8 cellular contexts compared by ENCODE assay signal in the genomic region with DNA sequence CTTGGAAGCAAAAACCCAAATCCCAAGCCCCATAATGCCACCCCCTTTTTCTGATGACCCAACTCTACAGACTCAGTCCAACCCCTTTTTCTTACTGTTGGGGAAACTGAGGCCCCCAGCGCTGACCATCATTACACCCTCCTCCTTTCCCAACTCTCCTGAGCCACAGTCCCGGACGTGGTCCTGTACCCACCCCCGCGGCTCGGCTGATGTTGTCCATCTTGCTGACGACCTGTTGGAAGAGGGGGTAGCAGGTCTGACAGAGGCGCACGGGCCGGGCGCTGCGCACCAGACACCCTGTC. TPM values are rescaled to one million over a fixed set of nuclear protein-coding genes. Genes with fewer than 3 reads are reported as not detected.
DNase-seq lines count a peak whose midpoint lies in the region; ATAC-seq and TF ChIP-seq lines count a peak whose summit lies in the region.

No MANE protein-coding gene starts in this region.

- H3K27me3 ChIP-seq in IMR-90 (ENCODE audit: control insufficient read depth, insufficient read depth, low read length) (no peaks in the 10 kb centered on the region), uterus (no peaks in the 10 kb centered on the region)

- DNase-seq in AG09309 (ENCODE audit: low read depth) (no peak), IMR-90 (peak; percentile 31), uterus (no peak), OCI-M1 (lab: John Stamatoyannopoulos, UW) (no peak), DMS79 treated with DMSO at 0.1 percent for 48 hours (lab: John Stamatoyannopoulos, UW) (no peak)
- no peak for DNase-seq in central memory CD8-positive, alpha-beta T cell (ENCODE audit: low spot score in 2 of 2)

- intact Hi-C loops in IMR-90 (cut with micrococcal nuclease) (loop anchor here (2.0 kb wide), 1 partner anchor 187 kb away; a partner anchor contains a TSS), uterus (cut with DNase I; ENCODE audit: low total_unique reads) (no loop called here)

- H3K36me3 ChIP-seq in IMR-90 (ENCODE audit: control insufficient read depth, insufficient read depth, low read length) (no peaks in the 10 kb centered on the region), mesodermal cell (ENCODE audit: control insufficient read depth, insufficient read depth, low read length) (no peaks in the 10 kb centered on the region), uterus (no peaks in the 10 kb centered on the region)

- peak overlapping the region; percentile 88 for H2AK9ac ChIP-seq in IMR-90 (replicated peaks; ENCODE audit: low read depth, low read length, poor library complexity)

- no peak overlapping the region for H2BK5ac ChIP-seq in IMR-90 (ENCODE audit: low read depth, low read length, poor library complexity, severe bottlenecking)

- CTCF ChIA-PET in IMR-90 (lab: Yijun Ruan, JAX), result no interaction called here

- peaks cover 17 to 24% of the 10 kb centered on the region in 2 experiments for H3K79me1 ChIP-seq in IMR-90 (ENCODE audit: low read depth in 1 of 2, low read length in 2 of 2)

- H3K27ac Mint-ChIP-seq in central memory CD8-positive, alpha-beta T cell (ENCODE audit: low read depth), result peak overlapping the region; percentile 53

- H3K36me3 Mint-ChIP-seq in central memory CD8-positive, alpha-beta T cell (ENCODE audit: insufficient read depth), result peaks cover 5% of the 10 kb centered on the region

- peak overlapping the region; percentile 60 for H3K4ac ChIP-seq in IMR-90 (ENCODE audit: low read depth, low read length)

- H3K9me3 Mint-ChIP-seq in central memory CD8-positive, alpha-beta T cell, result no peaks in the 10 kb centered on the region

- H3K4me1 ChIP-seq in IMR-90 (ENCODE audit: control insufficient read depth, insufficient read depth, low read length) (peaks cover 2% of the 10 kb centered on the region; the same call in 1 of the 2 replicates), mesodermal cell (ENCODE audit: control insufficient read depth, insufficient read depth, low read length, poor library complexity, severe bottlenecking) (peaks cover 2% of the 10 kb centered on the region), uterus (peaks cover 0 to 5% of the 10 kb centered on the region in 2 donors)

- no peaks in the 10 kb centered on the region for H4K20me1 ChIP-seq in IMR-90 (ENCODE audit: insufficient read depth, low read length)

- no peak overlapping the region for H4K91ac ChIP-seq in IMR-90 (ENCODE audit: insufficient read depth, low read depth, low read length)

- no peak overlapping the region for H3K18ac ChIP-seq in IMR-90 (ENCODE audit: low read depth, low read length)

- peak overlapping the region; percentile 88 for H3K9ac ChIP-seq in IMR-90 (ENCODE audit: low read depth, low read length)

- no peak overlapping the region for H2BK15ac ChIP-seq in IMR-90 (ENCODE audit: low read depth, low read length)

- POLR2A ChIA-PET in IMR-90 (lab: Charles Lee; ENCODE audit: unreplicated experiment), result interaction anchor here (1.1 kb wide), 1 partner anchor 56 kb away, joined by 18 read pairs; no protein-coding TSS in a partner anchor

- peaks cover 19% of the 10 kb centered on the region for H3K4me1 Mint-ChIP-seq in central memory CD8-positive, alpha-beta T cell

- peak overlapping the region; percentile 45; the same call in 1 of the 2 replicates for H3K27ac ChIP-seq in IMR-90 (ENCODE audit: insufficient read depth, low read length)
- no peak overlapping the region for H3K27ac ChIP-seq in mesodermal cell (ENCODE audit: low read depth, low read length, severe bottlenecking)
- H3K27ac ChIP-seq in uterus, result peak overlapping the region; percentile 84 to 88

- no peak overlapping the region for H4K5ac ChIP-seq in IMR-90 (ENCODE audit: low read depth, low read length)

- H3K4me3 Mint-ChIP-seq in central memory CD8-positive, alpha-beta T cell, result peak overlapping the region; percentile 81

- TF ChIP-seq CTCF in AG09309 (IDR thresholded peaks at IDR 0.05; ENCODE audit: control insufficient read depth, insufficient read depth, low read depth, low read length, missing control alignments) (no peak), IMR-90 (conservative IDR thresholded peaks at IDR 0.05; ENCODE audit: low read depth, low read length) (no peak), uterus (IDR thresholded peaks at IDR 0.05) (no peak)

- no CpG with 5 or more reads among the region's 12 CpGs for WGBS in IMR-90 (ENCODE audit: extremely low coverage in 2 of 2, insufficient read length in 1 of 2), 2 experiments
- WGBS in mesodermal cell (ENCODE audit: insufficient coverage in 2 of 2), 2 experiments, result 10% methylated on average over 7 of the region's 12 CpGs; no CpG with 5 or more reads in 1 of the 2 experiments

- no peaks in the 10 kb centered on the region for H3K9me3 ChIP-seq in IMR-90 (ENCODE audit: control insufficient read depth, insufficient read depth, low read length)
- no peaks in the 10 kb centered on the region for H3K9me3 ChIP-seq in mesodermal cell (ENCODE audit: control insufficient read depth, low read length)
- no peaks in the 10 kb centered on the region for H3K9me3 ChIP-seq in uterus

- no peak overlapping the region for H2BK120ac ChIP-seq in IMR-90 (ENCODE audit: low read depth, low read length)

- H3K14ac ChIP-seq in IMR-90 (replicated peaks; ENCODE audit: low read depth, low read length), result peak overlapping the region; percentile 72; the same call in 1 of the 2 replicates

- in situ Hi-C loops in IMR-90 (cut with MboI; ENCODE audit: low sequenced_read_pairs), result no loop called here

- peak overlapping the region; percentile 62 to 98; a peak in 2 of 4 replicates for H4K8ac ChIP-seq in IMR-90 (ENCODE audit: low read depth in 2 of 2, low read length in 2 of 2)

- no peak overlapping the region for H2BK20ac ChIP-seq in IMR-90 (ENCODE audit: low read depth, low read length)

- peak overlapping the region; percentile 94 for H3K4me2 ChIP-seq in IMR-90 (ENCODE audit: low read depth, low read length)

- dilution Hi-C loops in IMR-90 (cut with HindIII; ENCODE audit: low sequenced_read_pairs, unreplicated experiment), result no loop called here

- TF ChIP-seq RAD21 in IMR-90 (IDR thresholded peaks at IDR 0.05; ENCODE audit: low read length), result no peak

- H3K4me3 ChIP-seq in AG09309 (ENCODE audit: control insufficient read depth, low read depth, low read length) (peak overlapping the region; percentile 86), IMR-90 (ENCODE audit: insufficient read depth, low read depth, low read length) (peak overlapping the region; percentile 93), mesodermal cell (ENCODE audit: extremely low read depth, insufficient read depth, low read length, poor library complexity, severe bottlenecking) (peak overlapping the region; percentile 79), uterus (peak overlapping the region; percentile 96 to 98)

- TF ChIP-seq POLR2A in IMR-90 (IDR thresholded peaks at IDR 0.05; ENCODE audit: low read depth, low read length) (no peak), uterus (IDR thresholded peaks at IDR 0.05) (no peak)

- H3K27me3 Mint-ChIP-seq in central memory CD8-positive, alpha-beta T cell, result peaks cover 10% of the 10 kb centered on the region

- no peaks in the 10 kb centered on the region; the same call in 1 of the 2 replicates for H3K9me1 ChIP-seq in IMR-90 (ENCODE audit: insufficient read depth, low read length)

- H3K56ac ChIP-seq in IMR-90 (ENCODE audit: extremely low read depth, insufficient read depth, low read length), result no peak overlapping the region; the same call in 1 of the 2 replicates

- no TSS peak for BruUV-seq in IMR-90 (replicated peaks; lab: Mats Ljungman, UMichigan)

- peak overlapping the region; percentile 80 for H3K23ac ChIP-seq in IMR-90 (ENCODE audit: low read depth, low read length)

- ATAC-seq in GM21360 (IDR thresholded peaks at IDR 0.05; ENCODE audit: unreplicated experiment) (peak; percentile 36), IMR-90 (ENCODE audit: low read depth) (peak; percentile 59; the same call in 1 of the 2 replicates)
- ATAC-seq in central memory CD8-positive, alpha-beta T cell (replicated peaks; ENCODE audit: extremely low read depth, poor library complexity, severe bottlenecking), result no peak

- peak overlapping the region; percentile 96 for H2AFZ ChIP-seq in IMR-90 (replicated peaks; ENCODE audit: low read length, poor library complexity)

- H2AK5ac ChIP-seq in IMR-90 (ENCODE audit: low read depth, low read length), result no peak overlapping the region

TF ChIP-seq in IMR-90, 13 proteins besides CTCF, POLR2A, EP300 and RAD21 (continues in another document):
- TF ChIP-seq, protein P1, sequence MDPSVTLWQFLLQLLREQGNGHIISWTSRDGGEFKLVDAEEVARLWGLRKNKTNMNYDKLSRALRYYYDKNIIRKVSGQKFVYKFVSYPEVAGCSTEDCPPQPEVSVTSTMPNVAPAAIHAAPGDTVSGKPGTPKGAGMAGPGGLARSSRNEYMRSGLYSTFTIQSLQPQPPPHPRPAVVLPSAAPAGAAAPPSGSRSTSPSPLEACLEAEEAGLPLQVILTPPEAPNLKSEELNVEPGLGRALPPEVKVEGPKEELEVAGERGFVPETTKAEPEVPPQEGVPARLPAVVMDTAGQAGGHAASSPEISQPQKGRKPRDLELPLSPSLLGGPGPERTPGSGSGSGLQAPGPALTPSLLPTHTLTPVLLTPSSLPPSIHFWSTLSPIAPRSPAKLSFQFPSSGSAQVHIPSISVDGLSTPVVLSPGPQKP (IDR thresholded peaks at IDR 0.05; ENCODE audit: borderline replicate concordance, low read depth, low read length), result no peak
- no peak for TF ChIP-seq MAZ (IDR thresholded peaks at IDR 0.05; ENCODE audit: borderline replicate concordance, low read depth, low read length)
- no peak for TF ChIP-seq SMC3 (IDR thresholded peaks at IDR 0.05; ENCODE audit: low read depth, low read length)
- TF ChIP-seq CHD1 (IDR thresholded peaks at IDR 0.05; ENCODE audit: low read depth, low read length), result no peak
- no peak for TF ChIP-seq MAFK (IDR thresholded peaks at IDR 0.05; ENCODE audit: low read depth, low read length)
- no peak for TF ChIP-seq NFE2L2 (IDR thresholded peaks at IDR 0.05; ENCODE audit: low read depth, low read length)
- TF ChIP-seq MXI1 (IDR thresholded peaks at IDR 0.05; ENCODE audit: borderline replicate concordance, low read depth, low read length), result peak; percentile 53; the same call in 1 of the 2 replicates
- TF ChIP-seq, protein P2, sequence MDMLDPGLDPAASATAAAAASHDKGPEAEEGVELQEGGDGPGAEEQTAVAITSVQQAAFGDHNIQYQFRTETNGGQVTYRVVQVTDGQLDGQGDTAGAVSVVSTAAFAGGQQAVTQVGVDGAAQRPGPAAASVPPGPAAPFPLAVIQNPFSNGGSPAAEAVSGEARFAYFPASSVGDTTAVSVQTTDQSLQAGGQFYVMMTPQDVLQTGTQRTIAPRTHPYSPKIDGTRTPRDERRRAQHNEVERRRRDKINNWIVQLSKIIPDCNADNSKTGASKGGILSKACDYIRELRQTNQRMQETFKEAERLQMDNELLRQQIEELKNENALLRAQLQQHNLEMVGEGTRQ (IDR thresholded peaks at IDR 0.05; ENCODE audit: low read depth, low read length), result no peak
- no peak for TF ChIP-seq RCOR1 (IDR thresholded peaks at IDR 0.05; ENCODE audit: insufficient replicate concordance, low read length)

RNA-seq across cellular contexts. Expression of a gene that starts 0.5 kb away (rescaled TPM):
- total RNA-seq in IMR-90 (2012; rRNA removed) (17.5 and 24.7 TPM in 2 replicates), uterus (10 to 100 TPM; 26.2 to 92.5 (median 53.7) TPM)
- polyA plus RNA-seq in IMR-90 (2012; rRNA removed), result 8.0 and 10.4 TPM in 2 replicates
- 42.4 and 107 TPM in 2 replicates for polyA plus RNA-seq in IMR-90 (2012; cell fraction: cytosol; rRNA removed)
- 9.1 and 21.6 TPM in 2 replicates for polyA plus RNA-seq in IMR-90 (2012; cell fraction: nucleus; rRNA removed; ENCODE audit: low replicate concordance)
- polyA plus RNA-seq in mesodermal cell (2013, experiment 1 of 2), result 39.7 TPM
- polyA plus RNA-seq in mesodermal cell (2013, experiment 2 of 2), result 32.4 TPM
